9 cellular contexts compared by ENCODE assay signal in genomic region chr7:143737037-143737819, GRCh38. TPM values are rescaled to one million over a fixed set of nuclear protein-coding genes. Genes with fewer than 3 reads are reported as not detected.
DNase-seq lines count a peak whose midpoint lies in the region; FAIRE-seq and TF ChIP-seq lines count a peak whose summit lies in the region.
"Not testable (repeated sequence)": the region's sequence is repeated elsewhere in the genome, so short reads cannot be mapped to it uniquely, and the experiment has no call there.
"Had no signal": no experiment of that assay in that cellular context is flagged by ENCODE, and none has a peak within 500 bp of the region (broad histone marks: within the 10 kb centered on the region; RNA-seq: fewer than 3 reads in every experiment).

No MANE protein-coding gene starts in this region.

- not testable (repeated sequence) for H3K27me3 ChIP-seq in OCI-LY1 (ENCODE audit: insufficient read depth, low read length); astrocyte (ENCODE audit: insufficient read depth, low read length)

- FAIRE-seq in astrocyte (lab: Jason Lieb, UNC): not testable (repeated sequence)

- not testable (repeated sequence) for H3K27ac ChIP-seq in OCI-LY1 (ENCODE audit: low read depth, low read length, poor library complexity, severe bottlenecking); astrocyte (ENCODE audit: low read depth, low read length)

- H3K79me2 ChIP-seq in OCI-LY1 (ENCODE audit: insufficient read depth, low read length); astrocyte (ENCODE audit: insufficient read depth, low read length): not testable (repeated sequence)

- H3K9ac ChIP-seq in OCI-LY1 (ENCODE audit: low read length); astrocyte (ENCODE audit: low read length): not testable (repeated sequence)

- H3K9me3 ChIP-seq in OCI-LY1 (ENCODE audit: low read length); astrocyte (ENCODE audit: insufficient read depth, low read depth, low read length): not testable (repeated sequence)

- H2AFZ ChIP-seq in OCI-LY1 (ENCODE audit: low read length); astrocyte (ENCODE audit: low read depth, low read length): not testable (repeated sequence)

- H3K36me3 ChIP-seq in OCI-LY1 (ENCODE audit: insufficient read depth, low read length); astrocyte (ENCODE audit: insufficient read depth, low read length): not testable (repeated sequence)

- CTCF ChIA-PET in GM10248 (lab: Yijun Ruan, JAX): interaction anchor here (0.7 to 2.0 kb wide), 8 partner anchors 8 to 497 kb away, joined by 3 to 7 read pairs (median 4); no protein-coding TSS in a partner anchor

- not testable (repeated sequence) for H3K36me3 Mint-ChIP-seq in astrocyte (ENCODE audit: low read depth, unreplicated experiment); nephron progenitor cell (ENCODE audit: low read depth)

- not testable (repeated sequence) for H3K9me2 ChIP-seq in OCI-LY1 (ENCODE audit: low read depth, low read length)

- not testable (repeated sequence) for H3K4me1 ChIP-seq in OCI-LY1 (ENCODE audit: insufficient read depth, low read length, severe bottlenecking); astrocyte (ENCODE audit: insufficient read depth, low read length)

- POLR2A ChIA-PET in GM10248 (lab: Yijun Ruan, JAX): not testable (repeated sequence)

- H3K4me2 ChIP-seq in OCI-LY1 (ENCODE audit: low read length); astrocyte (ENCODE audit: low read length): not testable (repeated sequence)

- not testable (repeated sequence) for H3F3A ChIP-seq in OCI-LY1 (ENCODE audit: insufficient read depth, low read length)

- H4K20me1 ChIP-seq in OCI-LY1 (ENCODE audit: insufficient read depth, low read length); astrocyte (ENCODE audit: insufficient read depth, low read length): not testable (repeated sequence)

- not testable (repeated sequence) for H3K4me3 ChIP-seq in OCI-LY1 (ENCODE audit: low read depth, low read length, poor library complexity, severe bottlenecking); astrocyte (ENCODE audit: insufficient read depth, low read depth, low read length)

- not testable (repeated sequence) for H3K9me3 Mint-ChIP-seq in astrocyte (ENCODE audit: unreplicated experiment); nephron progenitor cell

- not testable (repeated sequence) for H3K27me3 Mint-ChIP-seq in astrocyte (ENCODE audit: low read depth, unreplicated experiment); nephron progenitor cell (ENCODE audit: low read depth, poor library complexity)

- not testable (repeated sequence) for H3K27ac Mint-ChIP-seq in astrocyte (ENCODE audit: unreplicated experiment); nephron progenitor cell

- TF ChIP-seq CTCF in GM10248 (IDR thresholded peaks at IDR 0.05; ENCODE audit: control extremely low read depth, extremely low read depth, low read depth, missing control alignments) (peak; percentile 61), OCI-LY1 (IDR thresholded peaks at IDR 0.05; ENCODE audit: low read length) (peak; percentile 77), astrocyte (IDR thresholded peaks at IDR 0.05; ENCODE audit: insufficient read depth, low read depth, low read length) (peak; percentile 54), nephron progenitor cell (IDR thresholded peaks at IDR 0.05) (peak; percentile 31)

- DNase-seq in 8988T (peak; percentile 12), GM10248 (ENCODE audit: extremely low spot score) (peak; percentile 46), H4 (ENCODE audit: low spot score) (peak; percentile 55), HuH-7 (ENCODE audit: low spot score) (peak; percentile 40), astrocyte (ENCODE audit: low read depth) (peak; percentile 28), germinal center (ENCODE audit: low spot score) (peak; percentile 6)
- not testable (repeated sequence) for DNase-seq in nephron progenitor cell

- H3K4me1 Mint-ChIP-seq in astrocyte (ENCODE audit: low read depth, unreplicated experiment); nephron progenitor cell: not testable (repeated sequence)

- H3K4me3 Mint-ChIP-seq in astrocyte (ENCODE audit: unreplicated experiment); nephron progenitor cell: not testable (repeated sequence)

RNA-seq across cellular contexts. Expression of gene CTAGE6, which starts 20.3 kb away (rescaled TPM):
- total RNA-seq in H4 (2014; rRNA removed; shearing (Covaris generic)): not detected in 2 replicates
- 0.18 TPM in 1 of 2 replicates, not detected in the other for total RNA-seq in astrocyte
- total RNA-seq: occipital lobe had no signal
